Comparison of ENCODE assay signal across 8 cellular contexts in genomic region chr4:153114771-153115321, GRCh38.
DNase-seq lines count a peak whose midpoint lies in the region; ATAC-seq and TF ChIP-seq lines count a peak whose summit lies in the region.

No MANE protein-coding gene starts in this region.

- ATAC-seq in stimulated activated naive CD8-positive, alpha-beta T cell treated with anti-CD3 and anti-CD28 coated beads, Interleukin-15, Interleukin-2, amounts not matched to agents 100 U/mL and 50 U/mL, for 24 hours, result peak; percentile 62
- ATAC-seq in GM18873 (IDR thresholded peaks at IDR 0.05; ENCODE audit: low FRiP score, unreplicated experiment) (no peak), HG03457 (IDR thresholded peaks at IDR 0.05; ENCODE audit: unreplicated experiment) (no peak), HG02840 (IDR thresholded peaks at IDR 0.05; ENCODE audit: low FRiP score, unreplicated experiment) (no peak)

- peak; percentile 91 for DNase-seq in NCI-H226
- DNase-seq in activated T-cell treated with anti-CD3 and anti-CD28 coated beads for 4 hours, result peak; percentile 22
- DNase-seq in glomerular visceral epithelial cell (ENCODE audit: extremely low spot score), result peak; percentile 68
- DNase-seq in stimulated activated naive CD8-positive, alpha-beta T cell treated with anti-CD3 and anti-CD28 coated beads, Interleukin-15, Interleukin-2, amounts not matched to agents 100 U/mL and 50 U/mL, for 24 hours, result peak; percentile 44
- no peak for DNase-seq in HEK293T (ENCODE audit: extremely low spot score)

- CTCF ChIA-PET in HEK293T (lab: Yijun Ruan, JAX), result interaction anchor here (0.7 kb wide), 2 partner anchors 41 to 427 kb away, joined by 3 read pairs; no protein-coding TSS in a partner anchor

- POLR2A ChIA-PET in HEK293T (lab: Yijun Ruan, JAX), result no interaction called here

TF ChIP-seq in HEK293T, 16 proteins besides CTCF, POLR2A, EP300 and RAD21:
- TF ChIP-seq PKNOX1 (IDR thresholded peaks at IDR 0.05), result no peak
